11 cellular contexts compared by ENCODE assay signal in genomic region chr5:124704594-124705284, GRCh38. TPM values are rescaled to one million over a fixed set of nuclear protein-coding genes. Genes with fewer than 3 reads are reported as not detected.
DNase-seq lines count a peak whose midpoint lies in the region; ATAC-seq and TF ChIP-seq lines count a peak whose summit lies in the region.
"Had no signal": no experiment of that assay in that cellular context is flagged by ENCODE, and none has a peak within 500 bp of the region (broad histone marks: within the 10 kb centered on the region; RNA-seq: fewer than 3 reads in every experiment).

No MANE protein-coding gene starts in this region.

- peaks cover 4% of the 10 kb centered on the region in 2 donors for H3K9me3 Mint-ChIP-seq in activated naive CD4-positive, alpha-beta T cell treated with anti-CD3 and anti-CD28 coated beads, Interleukin-2, amount 50 U/mL, for 72 hours
- H3K9me3 Mint-ChIP-seq: activated naive CD8-positive, alpha-beta T cell treated with anti-CD3 and anti-CD28 coated beads, Interleukin-2, amount 10 ng/mL, durations not matched to agents 7 days and 5 days; CD8-positive, alpha-beta T cell had no signal

- no peaks in the 10 kb centered on the region for H3K36me3 Mint-ChIP-seq in activated naive CD4-positive, alpha-beta T cell treated with anti-CD3 and anti-CD28 coated beads, Interleukin-2, amount 50 U/mL, for 72 hours
- H3K36me3 Mint-ChIP-seq: activated naive CD8-positive, alpha-beta T cell treated with anti-CD3 and anti-CD28 coated beads, Interleukin-2, amount 10 ng/mL, durations not matched to agents 7 days and 5 days; CD8-positive, alpha-beta T cell had no signal

- ATAC-seq in GM19463 (IDR thresholded peaks at IDR 0.05; ENCODE audit: unreplicated experiment) (peak; percentile 74), HG03095 (IDR thresholded peaks at IDR 0.05; ENCODE audit: unreplicated experiment) (peak; percentile 72)
- no peak for ATAC-seq in activated naive CD4-positive, alpha-beta T cell treated with anti-CD3 and anti-CD28 coated beads, Interleukin-2, amount 50 U/mL, for 72 hours
- ATAC-seq: CD8-positive, alpha-beta T cell; sciatic nerve had no signal

- TF ChIP-seq CTCF in GM10266 (IDR thresholded peaks at IDR 0.05; ENCODE audit: control insufficient read depth, insufficient read depth, low read depth, missing control alignments), result no peak

- DNase-seq in GM10266 (ENCODE audit: extremely low spot score), result peak; percentile 60
- peak; percentile 24 for DNase-seq in SHP77 treated with DMSO at 0.1 percent for 48 hours (lab: John Stamatoyannopoulos, UW)
- DNase-seq in erythroblast (lab: John Stamatoyannopoulos, UW), result no peak
- DNase-seq in activated naive CD4-positive, alpha-beta T cell treated with anti-CD3 and anti-CD28 coated beads, Interleukin-2, amount 50 U/mL, for 72 hours (ENCODE audit: low spot score in 2 of 2), result no peak
- DNase-seq in activated effector memory CD4-positive, alpha-beta T cell treated with Interleukin-2 at 50 U/mL for 16 hours, result no peak
- no peak for DNase-seq in NCI-H187 treated with DMSO at 0.1 percent for 48 hours (lab: John Stamatoyannopoulos, UW)
- DNase-seq: activated naive CD8-positive, alpha-beta T cell treated with anti-CD3 and anti-CD28 coated beads, Interleukin-2, amount 10 ng/mL, durations not matched to agents 7 days and 5 days; CD8-positive, alpha-beta T cell had no signal

- no peak for TF ChIP-seq POLR2A in erythroblast (IDR thresholded peaks at IDR 0.05; ENCODE audit: low read length)

- no peak overlapping the region for H3K27ac Mint-ChIP-seq in activated naive CD4-positive, alpha-beta T cell treated with anti-CD3 and anti-CD28 coated beads, Interleukin-2, amount 50 U/mL, for 72 hours
- H3K27ac Mint-ChIP-seq: activated naive CD8-positive, alpha-beta T cell treated with anti-CD3 and anti-CD28 coated beads, Interleukin-2, amount 10 ng/mL, durations not matched to agents 7 days and 5 days; CD8-positive, alpha-beta T cell had no signal

RNA-seq across cellular contexts. Expression of gene ZNF608, which starts 41.7 kb away (rescaled TPM):
- total RNA-seq in activated naive CD4-positive, alpha-beta T cell treated with anti-CD3 and anti-CD28 coated beads, Interleukin-2, amount 50 U/mL, for 72 hours, result not detected
- total RNA-seq: activated naive CD8-positive, alpha-beta T cell treated with anti-CD3 and anti-CD28 coated beads, Interleukin-2, amount 10 ng/mL, durations not matched to agents 7 days and 5 days had no signal

Comparison
In these comparisons a context has a peak if more than half of its experiments do, and no peak if none do; other contexts are left out.
1. DNase-seq: peak in GM10266 (single experiment) and SHP77 treated with DMSO at 0.1 percent for 48 hours (single experiment); none in erythroblast (0 of 2), activated naive CD4-positive, alpha-beta T cell treated with anti-CD3 and anti-CD28 coated beads, Interleukin-2, amount 50 U/mL, for 72 hours (0 of 2), activated effector memory CD4-positive, alpha-beta T cell treated with Interleukin-2 at 50 U/mL for 16 hours (single experiment) and NCI-H187 treated with DMSO at 0.1 percent for 48 hours (single experiment).
2. ATAC-seq: peak in GM19463 (single experiment) and HG03095 (single experiment); none in activated naive CD4-positive, alpha-beta T cell treated with anti-CD3 and anti-CD28 coated beads, Interleukin-2, amount 50 U/mL, for 72 hours (0 of 2).